Comparison of ENCODE assay signal across 8 cellular contexts in the genomic region with DNA sequence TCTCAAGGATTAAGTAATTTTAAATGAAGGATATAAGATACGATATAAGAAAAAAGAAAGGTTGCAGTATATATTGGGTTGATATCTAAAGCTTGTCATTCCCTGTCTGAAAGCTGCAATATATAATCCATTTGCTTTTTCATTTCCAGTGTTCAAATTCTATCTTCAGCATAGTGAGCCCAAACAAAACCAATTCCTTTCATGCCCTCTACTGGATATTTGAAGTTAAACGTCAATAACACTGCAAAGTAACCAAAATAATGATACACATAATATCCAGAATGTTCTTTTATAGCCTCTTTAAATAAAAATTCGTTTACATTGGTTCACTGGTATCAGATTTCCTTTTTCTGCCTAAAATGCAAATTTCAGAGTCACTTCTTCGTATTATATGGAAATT.
DNase-seq lines count a peak whose midpoint lies in the region; ATAC-seq and TF ChIP-seq lines count a peak whose summit lies in the region.

No MANE protein-coding gene starts in this region.

- BruUV-seq in OCI-LY7 (replicated peaks; lab: Mats Ljungman, UMichigan), result no TSS peak

- H3K9me2 ChIP-seq in OCI-LY7 (ENCODE audit: insufficient read depth, low read length), result no peaks in the 10 kb centered on the region

- no peaks in the 10 kb centered on the region for H4K20me1 ChIP-seq in OCI-LY7 (ENCODE audit: insufficient read depth, low read length)

- POLR2A ChIA-PET in OCI-LY7 (lab: Charles Lee), result interaction anchor here (0.6 to 1.9 kb wide), 4 partner anchors 11 to 354 kb away, joined by 3 to 4 read pairs (median 3); no protein-coding TSS in a partner anchor

- H3K4me1 Mint-ChIP-seq in activated naive CD8-positive, alpha-beta T cell treated with anti-CD3 and anti-CD28 coated beads, Interleukin-2, amount 50 U/mL, for 24 hours, result no peaks in the 10 kb centered on the region

- TF ChIP-seq CTCF in GM12865 (IDR thresholded peaks at IDR 0.05; ENCODE audit: insufficient read depth, low read depth, low read length, missing control alignments) (peak; percentile 5), OCI-LY7 (conservative IDR thresholded peaks at IDR 0.05; ENCODE audit: low read length) (peak; percentile 86), foreskin fibroblast (IDR thresholded peaks at IDR 0.05; ENCODE audit: low read depth, low read length) (peak; percentile 19), GM20000 (IDR thresholded peaks at IDR 0.05; ENCODE audit: extremely low read depth, missing control alignments) (no peak)

- no peak overlapping the region for H3K27ac Mint-ChIP-seq in activated naive CD8-positive, alpha-beta T cell treated with anti-CD3 and anti-CD28 coated beads, Interleukin-2, amount 50 U/mL, for 24 hours

- no peaks in the 10 kb centered on the region for H3K9me3 Mint-ChIP-seq in activated naive CD8-positive, alpha-beta T cell treated with anti-CD3 and anti-CD28 coated beads, Interleukin-2, amount 50 U/mL, for 24 hours

- H3K79me2 ChIP-seq in OCI-LY7 (ENCODE audit: insufficient read depth, low read depth, low read length), result no peaks in the 10 kb centered on the region

- H3K4me1 ChIP-seq in OCI-LY7 (ENCODE audit: insufficient read depth, low read length, poor library complexity, severe bottlenecking), result peaks cover 18% of the 10 kb centered on the region

- intact Hi-C loops in OCI-LY7 (cut with micrococcal nuclease; ENCODE audit: unreplicated experiment), result loop anchor here (1.0 kb wide), 1 partner anchor 96 kb away; no protein-coding TSS in a partner anchor

- no peak overlapping the region; the same call in 1 of the 2 replicates for H2AFZ ChIP-seq in OCI-LY7 (ENCODE audit: low read length)

- no peak overlapping the region for H3K4me2 ChIP-seq in OCI-LY7 (ENCODE audit: low read length)

- H3K27ac ChIP-seq in OCI-LY7 (ENCODE audit: low read depth, low read length, poor library complexity, severe bottlenecking), result no peak overlapping the region

- CTCF ChIA-PET in OCI-LY7 (lab: Charles Lee; ENCODE audit: unreplicated experiment), result interaction anchor here (1.0 kb wide), 1 partner anchor 216 kb away, joined by 3 read pairs; no protein-coding TSS in a partner anchor

- no peaks in the 10 kb centered on the region for H3K36me3 ChIP-seq in OCI-LY7 (ENCODE audit: insufficient read depth, low read length)

- H3K4me3 ChIP-seq in GM12865 (ENCODE audit: low read depth, low read length), result no peak overlapping the region
- H3K4me3 ChIP-seq in OCI-LY7 (ENCODE audit: low read depth, low read length, poor library complexity, severe bottlenecking), result no peak overlapping the region
- H3K4me3 ChIP-seq in foreskin fibroblast (ENCODE audit: low read depth in 1 of 2, low read length in 2 of 2), result no peak overlapping the region

- ATAC-seq in activated naive CD8-positive, alpha-beta T cell treated with anti-CD3 and anti-CD28 coated beads, Interleukin-2, amount 50 U/mL, for 24 hours, result no peak

- DNase-seq in A172 (ENCODE audit: low spot score) (peak; percentile 5), GM12865 (ENCODE audit: low read depth) (no peak), OCI-LY7 (ENCODE audit: low spot score) (peak; percentile 55), foreskin fibroblast (peak in 1 of 2 donors; percentile 54), GM20000 (ENCODE audit: low spot score) (no peak), NCI-H187 treated with DMSO at 0.1 percent for 48 hours (lab: John Stamatoyannopoulos, UW) (no peak), amniotic stem cell (lab: John Stamatoyannopoulos, UW) (no peak)
- DNase-seq in activated naive CD8-positive, alpha-beta T cell treated with anti-CD3 and anti-CD28 coated beads, Interleukin-2, amount 50 U/mL, for 24 hours, result no peak

- no peak overlapping the region for H3K4me3 Mint-ChIP-seq in activated naive CD8-positive, alpha-beta T cell treated with anti-CD3 and anti-CD28 coated beads, Interleukin-2, amount 50 U/mL, for 24 hours

- H3K27me3 Mint-ChIP-seq in activated naive CD8-positive, alpha-beta T cell treated with anti-CD3 and anti-CD28 coated beads, Interleukin-2, amount 50 U/mL, for 24 hours, result peaks cover 5% of the 10 kb centered on the region

- no peaks in the 10 kb centered on the region for H3K36me3 Mint-ChIP-seq in activated naive CD8-positive, alpha-beta T cell treated with anti-CD3 and anti-CD28 coated beads, Interleukin-2, amount 50 U/mL, for 24 hours (ENCODE audit: low read depth)

- no peaks in the 10 kb centered on the region for H3K9me3 ChIP-seq in OCI-LY7 (ENCODE audit: low read length)

Comparison
In these comparisons a context has a peak if more than half of its experiments do, and no peak if none do; other contexts are left out.
1. DNase-seq: peak in A172 (single experiment) and OCI-LY7 (single experiment); none in GM12865 (single experiment), GM20000 (single experiment), NCI-H187 treated with DMSO at 0.1 percent for 48 hours (single experiment), activated naive CD8-positive, alpha-beta T cell treated with anti-CD3 and anti-CD28 coated beads, Interleukin-2, amount 50 U/mL, for 24 hours (single experiment) and amniotic stem cell (single experiment).